ENCODE assay signal across 1 cellular context in genomic region chr12:79900951-79901350, GRCh38.
TF ChIP-seq lines count a peak whose summit lies in the region.

No MANE protein-coding gene starts in this region.

TF ChIP-seq in HepG2, 621 proteins besides CTCF, POLR2A, EP300 and RAD21 (continued from another document):
- TF ChIP-seq ZNF773 (CRISPR knock-in tag; IDR thresholded peaks at IDR 0.05; ENCODE audit: borderline replicate concordance) (no peak), ZFY (CRISPR knock-in tag; IDR thresholded peaks at IDR 0.05) (no peak), ZNF615 (CRISPR knock-in tag; IDR thresholded peaks at IDR 0.05; ENCODE audit: borderline replicate concordance) (no peak), CEBPB (IDR thresholded peaks at IDR 0.05; ENCODE audit: borderline replicate concordance, low read depth, low read length) (no peak), ZMAT3 (CRISPR knock-in tag; conservative IDR thresholded peaks at IDR 0.05) (no peak), ZNF160 (CRISPR knock-in tag; IDR thresholded peaks at IDR 0.05) (no peak), BCL6 (CRISPR knock-in tag; IDR thresholded peaks at IDR 0.05) (no peak), ZBED4 (CRISPR knock-in tag; IDR thresholded peaks at IDR 0.05; ENCODE audit: borderline replicate concordance) (no peak), EED (CRISPR knock-in tag; IDR thresholded peaks at IDR 0.05) (no peak), ZNF20 (CRISPR knock-in tag; IDR thresholded peaks at IDR 0.05) (no peak), ZFP82 (CRISPR knock-in tag; IDR thresholded peaks at IDR 0.05; ENCODE audit: borderline replicate concordance) (no peak), PCBP1 (IDR thresholded peaks at IDR 0.05; ENCODE audit: borderline replicate concordance, low read depth, low read length) (no peak)
- TF ChIP-seq, protein P1, sequence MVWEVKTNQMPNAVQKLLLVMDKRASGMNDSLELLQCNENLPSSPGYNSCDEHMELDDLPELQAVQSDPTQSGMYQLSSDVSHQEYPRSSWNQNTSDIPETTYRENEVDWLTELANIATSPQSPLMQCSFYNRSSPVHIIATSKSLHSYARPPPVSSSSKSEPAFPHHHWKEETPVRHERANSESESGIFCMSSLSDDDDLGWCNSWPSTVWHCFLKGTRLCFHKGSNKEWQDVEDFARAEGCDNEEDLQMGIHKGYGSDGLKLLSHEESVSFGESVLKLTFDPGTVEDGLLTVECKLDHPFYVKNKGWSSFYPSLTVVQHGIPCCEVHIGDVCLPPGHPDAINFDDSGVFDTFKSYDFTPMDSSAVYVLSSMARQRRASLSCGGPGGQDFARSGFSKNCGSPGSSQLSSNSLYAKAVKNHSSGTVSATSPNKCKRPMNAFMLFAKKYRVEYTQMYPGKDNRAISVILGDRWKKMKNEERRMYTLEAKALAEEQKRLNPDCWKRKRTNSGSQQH (CRISPR knock-in tag; IDR thresholded peaks at IDR 0.05; ENCODE audit: low read depth) = no peak
